9 cellular contexts compared by ENCODE assay signal in genomic region chr19:41367848-41368301, GRCh38. TPM values are rescaled to one million over a fixed set of nuclear protein-coding genes. Genes with fewer than 3 reads are reported as not detected.
A peak's percentile ranks its signal among the peaks of the same experiment; 100 is the strongest.
DNase-seq lines count a peak whose midpoint lies in the region; ATAC-seq and TF ChIP-seq lines count a peak whose summit lies in the region.
"Had no signal": no experiment of that assay in that cellular context is flagged by ENCODE, and none has a peak within 500 bp of the region (broad histone marks: within the 10 kb centered on the region; RNA-seq: fewer than 3 reads in every experiment).

No MANE protein-coding gene starts in this region.

- H3K27me3 ChIP-seq in MG63 (no peaks in the 10 kb centered on the region), mammary epithelial cell (ENCODE audit: insufficient read depth, low read length) (no peaks in the 10 kb centered on the region)

- peak; percentile 90 for DNase-seq in EL
- DNase-seq in MG63: peak; percentile 73
- peak; percentile 91 for DNase-seq in mammary epithelial cell
- peak; percentile 84 for DNase-seq in non-pigmented ciliary epithelial cell (ENCODE audit: low read depth)
- no peak for DNase-seq in natural killer cell treated with Interleukin-12 subunit alpha and Interleukin-12 subunit beta and Interleukin-15 and Interleukin-18, amount 100 ng/mL, for 72 hours (ENCODE audit: low spot score)
- no peak for DNase-seq in NCI-H2227 (lab: John Stamatoyannopoulos, UW; ENCODE audit: unreplicated experiment)
- no peak for DNase-seq in T-helper 17 cell
- DNase-seq in NCI-H524 (lab: John Stamatoyannopoulos, UW): no peak
- DNase-seq: naive B cell had no signal

- BruUV-seq in mammary epithelial cell (replicated peaks; lab: Mats Ljungman, UMichigan): no TSS peak

- H3K4me1 ChIP-seq in mammary epithelial cell (ENCODE audit: insufficient read depth, low read length): peaks cover 22% of the 10 kb centered on the region

- in situ Hi-C loops in mammary epithelial cell (cut with MboI; ENCODE audit: low sequenced_read_pairs in 2 of 2): no loop called here

- H3K79me2 ChIP-seq in mammary epithelial cell (ENCODE audit: insufficient read depth, low read length): peaks cover 26% of the 10 kb centered on the region

- no peaks in the 10 kb centered on the region for H3K9me3 ChIP-seq in MG63
- H3K9me3 ChIP-seq in mammary epithelial cell (replicated peaks; ENCODE audit: insufficient read depth, low read length): no peaks in the 10 kb centered on the region
- no peaks in the 10 kb centered on the region for H3K9me3 ChIP-seq in T-helper 17 cell (ENCODE audit: control insufficient read depth, low read length, poor library complexity, severe bottlenecking)

- H3K36me3 ChIP-seq in MG63: peaks cover 15% of the 10 kb centered on the region
- no peaks in the 10 kb centered on the region for H3K36me3 ChIP-seq in mammary epithelial cell (ENCODE audit: insufficient read depth, low read length)

- H4K20me1 ChIP-seq in mammary epithelial cell (ENCODE audit: insufficient read depth, low read length): no peaks in the 10 kb centered on the region

- no peak overlapping the region for H3K27ac Mint-ChIP-seq in natural killer cell treated with Interleukin-12 subunit alpha and Interleukin-12 subunit beta and Interleukin-15 and Interleukin-18, amount 100 ng/mL, for 72 hours
- H3K27ac Mint-ChIP-seq in T-helper 17 cell: no peak overlapping the region

- H2AFZ ChIP-seq in mammary epithelial cell (ENCODE audit: low read depth, low read length): no peak overlapping the region

- H3K9ac ChIP-seq in mammary epithelial cell (ENCODE audit: insufficient read depth, low read length): no peak overlapping the region

- peak overlapping the region; percentile 4 for H3K27ac ChIP-seq in mammary epithelial cell (ENCODE audit: insufficient read depth, low read depth, low read length)

- no peaks in the 10 kb centered on the region for H3K36me3 Mint-ChIP-seq in natural killer cell treated with Interleukin-12 subunit alpha and Interleukin-12 subunit beta and Interleukin-15 and Interleukin-18, amount 100 ng/mL, for 72 hours
- peaks cover 4% of the 10 kb centered on the region for H3K36me3 Mint-ChIP-seq in T-helper 17 cell (ENCODE audit: low read depth)
- H3K36me3 Mint-ChIP-seq: naive B cell had no signal

- 45% methylated on average over 6 of the region's 6 CpGs for WGBS in mammary epithelial cell (ENCODE audit: low coverage, missing lambda C conversion rate)

- H3K4me1 Mint-ChIP-seq in natural killer cell treated with Interleukin-12 subunit alpha and Interleukin-12 subunit beta and Interleukin-15 and Interleukin-18, amount 100 ng/mL, for 72 hours (ENCODE audit: low read depth in 2 of 2): peaks cover 12 to 19% of the 10 kb centered on the region in 2 donors
- peaks cover 15% of the 10 kb centered on the region for H3K4me1 Mint-ChIP-seq in T-helper 17 cell

- H3K4me3 ChIP-seq in MG63: no peak overlapping the region
- no peak overlapping the region for H3K4me3 ChIP-seq in mammary epithelial cell (replicated peaks in 1 of 3; ENCODE audit: insufficient read depth in 1 of 3, low read depth in 2 of 3, low read length in 3 of 3)

- no peak for TF ChIP-seq CTCF in mammary epithelial cell (conservative IDR thresholded peaks at IDR 0.05 in 1 of 2, IDR thresholded peaks at IDR 0.05 in 1 of 2; ENCODE audit: extremely low read depth in 1 of 2, insufficient read depth in 1 of 2, low read depth in 1 of 2, low read length in 2 of 2)

- CTCF ChIA-PET in mammary epithelial cell (lab: Charles Lee; ENCODE audit: low non-redundant PET): interaction anchor here (0.6 to 0.8 kb wide), 3 partner anchors 17 to 147 kb away, joined by 3 to 5 read pairs (median 3); no protein-coding TSS in a partner anchor

- dilution Hi-C loops in mammary epithelial cell (cut with HindIII; ENCODE audit: low sequenced_read_pairs): no loop called here

- no peak overlapping the region for H3K4me2 ChIP-seq in mammary epithelial cell (ENCODE audit: insufficient read depth, low read depth, low read length)

- no peak overlapping the region for H3K4me3 Mint-ChIP-seq in natural killer cell treated with Interleukin-12 subunit alpha and Interleukin-12 subunit beta and Interleukin-15 and Interleukin-18, amount 100 ng/mL, for 72 hours
- H3K4me3 Mint-ChIP-seq in T-helper 17 cell: no peak overlapping the region

- no peak for ATAC-seq in natural killer cell treated with Interleukin-12 subunit alpha and Interleukin-12 subunit beta and Interleukin-15 and Interleukin-18, amount 100 ng/mL, for 72 hours
- ATAC-seq in T-helper 17 cell: no peak

- no peaks in the 10 kb centered on the region for H3K27me3 Mint-ChIP-seq in natural killer cell treated with Interleukin-12 subunit alpha and Interleukin-12 subunit beta and Interleukin-15 and Interleukin-18, amount 100 ng/mL, for 72 hours
- H3K27me3 Mint-ChIP-seq in T-helper 17 cell: no peaks in the 10 kb centered on the region
- H3K27me3 Mint-ChIP-seq: naive B cell had no signal

- no peaks in the 10 kb centered on the region for H3K9me3 Mint-ChIP-seq in natural killer cell treated with Interleukin-12 subunit alpha and Interleukin-12 subunit beta and Interleukin-15 and Interleukin-18, amount 100 ng/mL, for 72 hours
- H3K9me3 Mint-ChIP-seq: naive B cell had no signal

- intact Hi-C loops in mammary epithelial cell (cut with micrococcal nuclease): no loop called here

RNA-seq across cellular contexts. Expression of gene B9D2, which starts 3.9 kb away (rescaled TPM):
- 2.4 and 31.0 TPM in 2 replicates for total RNA-seq in MG63 (2014; rRNA removed; shearing (Covaris generic); ENCODE audit: low replicate concordance)
- total RNA-seq in mammary epithelial cell: 1 to 10 TPM; 3.0 to 3.6 TPM
- 5.3 TPM for polyA plus RNA-seq in mammary epithelial cell
- 0.57 TPM for polyA minus RNA-seq in mammary epithelial cell
- total RNA-seq in natural killer cell treated with Interleukin-12 subunit alpha and Interleukin-12 subunit beta and Interleukin-15 and Interleukin-18, amount 100 ng/mL, for 72 hours: 1 to 10 TPM; 4.9 to 9.3 TPM
- 10 to 100 TPM; 37.1 to 41.4 TPM for total RNA-seq in T-helper 17 cell

RNA-seq across cellular contexts. Expression of gene TMEM91, which starts 8.5 kb away (rescaled TPM):
- total RNA-seq in MG63 (2014; rRNA removed; shearing (Covaris generic); ENCODE audit: low replicate concordance): 0.64 and 1.5 TPM in 2 replicates
- total RNA-seq in mammary epithelial cell (1 to 10 TPM; 5.7 to 7.5 TPM), T-helper 17 cell (10 to 100 TPM in 1 of 2 donors, 1 to 10 TPM in 1; 6.9 to 35.0 TPM)
- 4.0 TPM for polyA plus RNA-seq in mammary epithelial cell
- 2.1 TPM for polyA minus RNA-seq in mammary epithelial cell
- total RNA-seq in natural killer cell treated with Interleukin-12 subunit alpha and Interleukin-12 subunit beta and Interleukin-15 and Interleukin-18, amount 100 ng/mL, for 72 hours: 1 to 10 TPM; 4.7 to 6.7 TPM

RNA-seq across cellular contexts. Expression of gene TGFB1, which starts 14.2 kb away (rescaled TPM):
- total RNA-seq in MG63 (2014; rRNA removed; shearing (Covaris generic); ENCODE audit: low replicate concordance): 5.6 and 8.6 TPM in 2 replicates
- total RNA-seq in mammary epithelial cell (10 to 100 TPM in 1 of 2 donors, 1 to 10 TPM in 1; 9.8 to 84.1 TPM), T-helper 17 cell (100 to 1,000 TPM; 408 to 431 TPM)
- 9.8 TPM for polyA plus RNA-seq in mammary epithelial cell
- polyA minus RNA-seq in mammary epithelial cell: 52.0 TPM
- 100 to 1,000 TPM; 108 to 131 TPM for total RNA-seq in natural killer cell treated with Interleukin-12 subunit alpha and Interleukin-12 subunit beta and Interleukin-15 and Interleukin-18, amount 100 ng/mL, for 72 hours

RNA-seq across cellular contexts. Expression of gene EXOSC5, which starts 29.3 kb away (rescaled TPM):
- total RNA-seq in MG63 (2014; rRNA removed; shearing (Covaris generic); ENCODE audit: low replicate concordance): 64.6 and 95.3 TPM in 2 replicates
- 10 to 100 TPM; 16.5 to 17.3 TPM for total RNA-seq in mammary epithelial cell
- 26.3 TPM for polyA plus RNA-seq in mammary epithelial cell
- 26.2 TPM for polyA minus RNA-seq in mammary epithelial cell
- 10 to 100 TPM; 31.5 to 56.6 TPM for total RNA-seq in natural killer cell treated with Interleukin-12 subunit alpha and Interleukin-12 subunit beta and Interleukin-15 and Interleukin-18, amount 100 ng/mL, for 72 hours
- total RNA-seq in T-helper 17 cell: 10 to 100 TPM; 12.0 to 13.0 TPM

RNA-seq across cellular contexts. Expression of gene BCKDHA, which starts 29.7 kb away (rescaled TPM):
- 22.0 and 58.6 TPM in 2 replicates for total RNA-seq in MG63 (2014; rRNA removed; shearing (Covaris generic); ENCODE audit: low replicate concordance)
- total RNA-seq in mammary epithelial cell (10 to 100 TPM; 13.5 to 36.5 TPM), T-helper 17 cell (10 to 100 TPM; 13.2 to 14.7 TPM)
- 25.1 TPM for polyA plus RNA-seq in mammary epithelial cell
- polyA minus RNA-seq in mammary epithelial cell: 27.0 TPM
- total RNA-seq in natural killer cell treated with Interleukin-12 subunit alpha and Interleukin-12 subunit beta and Interleukin-15 and Interleukin-18, amount 100 ng/mL, for 72 hours: 10 to 100 TPM; 10.9 to 13.7 TPM

Comparison
In these comparisons a context has a peak if more than half of its experiments do, and no peak if none do; other contexts are left out.
1. DNase-seq: peak in EL (single experiment), MG63 (single experiment), mammary epithelial cell (single experiment) and non-pigmented ciliary epithelial cell (single experiment); none in natural killer cell treated with Interleukin-12 subunit alpha and Interleukin-12 subunit beta and Interleukin-15 and Interleukin-18, amount 100 ng/mL, for 72 hours (single experiment), NCI-H2227 (single experiment), T-helper 17 cell (0 of 3) and NCI-H524 (0 of 2).